In genomic region chr19:42216653-42217521, GRCh38 we compare ENCODE assay signal across 1 cellular context.
A peak's percentile ranks its signal among the peaks of the same experiment; 100 is the strongest.
TF ChIP-seq lines count a peak whose summit lies in the region.

No MANE protein-coding gene starts in this region.

TF ChIP-seq in K562, 482 proteins besides CTCF, POLR2A, EP300 and RAD21 (continued from another document and continues in another):
- TF ChIP-seq ZBTB40 (IDR thresholded peaks at IDR 0.05) = no peak
- TF ChIP-seq ZBTB40 (CRISPR knock-in tag; IDR thresholded peaks at IDR 0.05) = no peak
- TF ChIP-seq ZNF644 (tag; IDR thresholded peaks at IDR 0.05; ENCODE audit: low read depth) = no peak
- TF ChIP-seq BMI1 (IDR thresholded peaks at IDR 0.05; ENCODE audit: low read length) = no peak
- TF ChIP-seq NRF1 (conservative IDR thresholded peaks at IDR 0.05 in 1 of 2, IDR thresholded peaks at IDR 0.05 in 1 of 2) = peak; percentile 60 to 66
- TF ChIP-seq SRSF7 (optimal IDR thresholded peaks at IDR 0.05; ENCODE audit: low read depth, low read length) = no peak
- no peak; the same call in 1 of the 2 replicates for TF ChIP-seq SIN3B (IDR thresholded peaks at IDR 0.05; ENCODE audit: low read depth)
- no peak for TF ChIP-seq ZNF3 (CRISPR knock-in tag; IDR thresholded peaks at IDR 0.05)
- TF ChIP-seq GABPB1 (CRISPR knock-in tag; IDR thresholded peaks at IDR 0.05) = no peak
- no peak for TF ChIP-seq ZNF699 (CRISPR knock-in tag; IDR thresholded peaks at IDR 0.05; ENCODE audit: insufficient replicate concordance)
- TF ChIP-seq ELK1 (CRISPR knock-in tag; IDR thresholded peaks at IDR 0.05) = no peak
- TF ChIP-seq EGR1 (conservative IDR thresholded peaks at IDR 0.05) = peak; percentile 52
- TF ChIP-seq HCFC1 (IDR thresholded peaks at IDR 0.05; ENCODE audit: low read depth, low read length) = no peak
- peak; percentile 56 for TF ChIP-seq RBM22 (IDR thresholded peaks at IDR 0.05; ENCODE audit: low read depth, low read length, poor library complexity, severe bottlenecking)
- no peak for TF ChIP-seq ZNF140 (CRISPR knock-in tag; IDR thresholded peaks at IDR 0.05)
- TF ChIP-seq MCM3 (IDR thresholded peaks at IDR 0.05) = no peak
- no peak for TF ChIP-seq ZZZ3 (IDR thresholded peaks at IDR 0.05)
- no peak for TF ChIP-seq RBFOX2 (IDR thresholded peaks at IDR 0.05; ENCODE audit: low read depth, low read length)
- no peak for TF ChIP-seq SLC30A9 (CRISPR knock-in tag; IDR thresholded peaks at IDR 0.05)
- TF ChIP-seq ELF2 (CRISPR knock-in tag; IDR thresholded peaks at IDR 0.05) = 0 out of 2 replicates have a peak, but pooled peaks have one; percentile 21
- TF ChIP-seq ETV6 (IDR thresholded peaks at IDR 0.05; ENCODE audit: borderline replicate concordance in 1 of 2, low read depth in 2 of 2, low read length in 1 of 2) = no peak
- TF ChIP-seq ETV6 (CRISPR knock-in tag; IDR thresholded peaks at IDR 0.05; ENCODE audit: borderline replicate concordance) = no peak
- no peak for TF ChIP-seq MITF (IDR thresholded peaks at IDR 0.05)
- no peak for TF ChIP-seq C11orf30 (IDR thresholded peaks at IDR 0.05; ENCODE audit: low read depth)
- TF ChIP-seq EWSR1 (IDR thresholded peaks at IDR 0.05; ENCODE audit: borderline replicate concordance, low read depth, partially characterized antibody) = no peak
- TF ChIP-seq ATF4 (CRISPR knock-in tag; IDR thresholded peaks at IDR 0.05) = no peak
- TF ChIP-seq TRIM25 (IDR thresholded peaks at IDR 0.05; ENCODE audit: borderline replicate concordance) = no peak
- no peak for TF ChIP-seq TCF7 (IDR thresholded peaks at IDR 0.05; ENCODE audit: borderline replicate concordance)
- no peak for TF ChIP-seq SMARCC2 (IDR thresholded peaks at IDR 0.05; ENCODE audit: low read depth)
- no peak for TF ChIP-seq DDX20 (tag; IDR thresholded peaks at IDR 0.05; ENCODE audit: low read depth)
- TF ChIP-seq PKNOX1 (IDR thresholded peaks at IDR 0.05) = no peak
- no peak for TF ChIP-seq CBFB (CRISPR knock-in tag; IDR thresholded peaks at IDR 0.05)
- no peak for TF ChIP-seq UBTF (IDR thresholded peaks at IDR 0.05; ENCODE audit: borderline replicate concordance in 1 of 2, low read depth in 2 of 2, low read length in 2 of 2)
- peak; percentile 57 for TF ChIP-seq NKRF (IDR thresholded peaks at IDR 0.05; ENCODE audit: borderline replicate concordance)
- TF ChIP-seq CHCHD3 (CRISPR knock-in tag; IDR thresholded peaks at IDR 0.05) = no peak
- no peak for TF ChIP-seq CREBBP (IDR thresholded peaks at IDR 0.05; ENCODE audit: low read depth, low read length)
- no peak for TF ChIP-seq RCOR1 (IDR thresholded peaks at IDR 0.05; ENCODE audit: borderline replicate concordance in 1 of 2, low read depth in 2 of 2, low read length in 2 of 2)
- no peak for TF ChIP-seq SFPQ (IDR thresholded peaks at IDR 0.05; ENCODE audit: low read depth, low read length)
- no peak for TF ChIP-seq MXI1 (IDR thresholded peaks at IDR 0.05; ENCODE audit: low read depth, low read length)
- no peak for TF ChIP-seq NR3C1 (CRISPR knock-in tag; IDR thresholded peaks at IDR 0.05)
- TF ChIP-seq FOXA3 (CRISPR knock-in tag; conservative IDR thresholded peaks at IDR 0.05 in 1 of 2, IDR thresholded peaks at IDR 0.05 in 1 of 2) = no peak
